In genomic region chr7:24943096-24943948, GRCh38 we compare ENCODE assay signal across 15 cellular contexts. TPM values are rescaled to one million over a fixed set of nuclear protein-coding genes. Genes with fewer than 3 reads are reported as not detected.
A peak's percentile ranks its signal among the peaks of the same experiment; 100 is the strongest.
DNase-seq lines count a peak whose midpoint lies in the region; ATAC-seq and TF ChIP-seq lines count a peak whose summit lies in the region.
"Had no signal": no experiment of that assay in that cellular context is flagged by ENCODE, and none has a peak within 500 bp of the region (broad histone marks: within the 10 kb centered on the region; RNA-seq: fewer than 3 reads in every experiment).

No MANE protein-coding gene starts in this region.

- TF ChIP-seq CTCF in foreskin fibroblast (IDR thresholded peaks at IDR 0.05; ENCODE audit: low read depth, low read length) = no peak
- no peak for TF ChIP-seq CTCF in esophagus squamous epithelium (IDR thresholded peaks at IDR 0.05)

- peaks cover 36% of the 10 kb centered on the region for H3K4me1 Mint-ChIP-seq in activated CD4-positive, alpha-beta T cell treated with anti-CD3 and anti-CD28 coated beads for 36 hours
- peaks cover 63% of the 10 kb centered on the region for H3K4me1 Mint-ChIP-seq in T-helper 2 cell treated with Interferon-gamma antibody and Interleukin-4, amounts not matched to agents 5 μg/mL and 100 μg/mL, for 36 hours (ENCODE audit: low read depth)

- intact Hi-C loops in activated CD4-positive, alpha-beta T cell treated with anti-CD3 and anti-CD28 coated beads for 36 hours (cut with DNase I, micrococcal nuclease) = no loop called here
- intact Hi-C loops in esophagus squamous epithelium (cut with DNase I) = no loop called here

- H3K36me3 Mint-ChIP-seq in activated CD4-positive, alpha-beta T cell treated with anti-CD3 and anti-CD28 coated beads for 36 hours (ENCODE audit: low read depth) = peaks cover 2% of the 10 kb centered on the region
- peaks cover 31% of the 10 kb centered on the region for H3K36me3 Mint-ChIP-seq in T-helper 2 cell treated with Interferon-gamma antibody and Interleukin-4, amounts not matched to agents 5 μg/mL and 100 μg/mL, for 36 hours (ENCODE audit: low read depth)

- DNase-seq in activated CD4-positive, alpha-beta T cell treated with anti-CD3 and anti-CD28 coated beads for 36 hours = no peak
- no peak for DNase-seq in activated CD4-positive, alpha-beta T cell treated with anti-CD3 and anti-CD28 coated beads for 4 hours
- DNase-seq in T-helper 2 cell treated with Interferon-gamma antibody and Interleukin-4, amounts not matched to agents 5 μg/mL and 100 μg/mL, for 36 hours (ENCODE audit: low spot score) = no peak
- peak; percentile 54 to 64 for DNase-seq in foreskin fibroblast
- DNase-seq in esophagus squamous epithelium (lab: John Stamatoyannopoulos, UW) = no peak
- no peak for DNase-seq in stimulated activated naive CD4-positive, alpha-beta T cell (lab: John Stamatoyannopoulos, UW)
- DNase-seq: 8988T; CD4-positive, CD25-positive, alpha-beta regulatory T cell; DMS53; H7 had no signal

- no peaks in the 10 kb centered on the region for H3K4me1 ChIP-seq in esophagus squamous epithelium

- TF ChIP-seq POLR2A in esophagus squamous epithelium (IDR thresholded peaks at IDR 0.05) = no peak

- H3K27ac ChIP-seq in KOPT-K1 (ENCODE audit: low read depth, low read length, poor library complexity, severe bottlenecking) = peak overlapping the region; percentile 51
- H3K27ac ChIP-seq in esophagus squamous epithelium = no peak overlapping the region
- H3K27ac ChIP-seq: BLaER1 treated with 17β-estradiol and CSF1 and Interleukin-3, amounts not matched to agents 10 nM and 100 nM had no signal

- no peak overlapping the region for H3K4me3 Mint-ChIP-seq in activated CD4-positive, alpha-beta T cell treated with anti-CD3 and anti-CD28 coated beads for 36 hours
- H3K4me3 Mint-ChIP-seq in T-helper 2 cell treated with Interferon-gamma antibody and Interleukin-4, amounts not matched to agents 5 μg/mL and 100 μg/mL, for 36 hours = peak overlapping the region; percentile 47
- H3K4me3 Mint-ChIP-seq: CD4-positive, CD25-positive, alpha-beta regulatory T cell; GM23338 had no signal

- 86 to 88% methylated on average over 5 of the region's 5 CpGs for WGBS in esophagus squamous epithelium, 2 donors

- no peaks in the 10 kb centered on the region for H3K9me3 Mint-ChIP-seq in activated CD4-positive, alpha-beta T cell treated with anti-CD3 and anti-CD28 coated beads for 36 hours (ENCODE audit: low read depth)
- H3K9me3 Mint-ChIP-seq in T-helper 2 cell treated with Interferon-gamma antibody and Interleukin-4, amounts not matched to agents 5 μg/mL and 100 μg/mL, for 36 hours = no peaks in the 10 kb centered on the region
- H3K9me3 Mint-ChIP-seq: CD4-positive, CD25-positive, alpha-beta regulatory T cell; GM23338 had no signal

- ATAC-seq in activated CD4-positive, alpha-beta T cell treated with anti-CD3 and anti-CD28 coated beads for 36 hours = peak; percentile 16
- ATAC-seq in GM18498 (IDR thresholded peaks at IDR 0.05; ENCODE audit: unreplicated experiment) = no peak
- ATAC-seq: GM12878, GM23338 had no signal

- H3K27me3 ChIP-seq in esophagus squamous epithelium = no peaks in the 10 kb centered on the region
- H3K27me3 ChIP-seq: BLaER1 treated with 17β-estradiol and CSF1 and Interleukin-3, amounts not matched to agents 10 nM and 100 nM had no signal

- POLR2A ChIA-PET in activated CD4-positive, alpha-beta T cell treated with anti-CD3 and anti-CD28 coated beads for 36 hours (lab: Charles Lee) = interaction anchor here (0.6 kb wide), 1 partner anchor 36 kb away, joined by 3 read pairs; no protein-coding TSS in a partner anchor

- no peaks in the 10 kb centered on the region for H3K27me3 Mint-ChIP-seq in activated CD4-positive, alpha-beta T cell treated with anti-CD3 and anti-CD28 coated beads for 36 hours
- H3K27me3 Mint-ChIP-seq in T-helper 2 cell treated with Interferon-gamma antibody and Interleukin-4, amounts not matched to agents 5 μg/mL and 100 μg/mL, for 36 hours (ENCODE audit: low read depth) = no peaks in the 10 kb centered on the region
- H3K27me3 Mint-ChIP-seq: CD4-positive, CD25-positive, alpha-beta regulatory T cell had no signal

- no peaks in the 10 kb centered on the region for H3K36me3 ChIP-seq in KOPT-K1 (ENCODE audit: insufficient read depth, low read length)
- no peaks in the 10 kb centered on the region for H3K36me3 ChIP-seq in esophagus squamous epithelium

- CTCF ChIA-PET in activated CD4-positive, alpha-beta T cell treated with anti-CD3 and anti-CD28 coated beads for 36 hours (lab: Charles Lee) = no interaction called here

- H3K27ac Mint-ChIP-seq in activated CD4-positive, alpha-beta T cell treated with anti-CD3 and anti-CD28 coated beads for 36 hours = no peak overlapping the region
- H3K27ac Mint-ChIP-seq in T-helper 2 cell treated with Interferon-gamma antibody and Interleukin-4, amounts not matched to agents 5 μg/mL and 100 μg/mL, for 36 hours = peak overlapping the region; percentile 72
- H3K27ac Mint-ChIP-seq: CD4-positive, CD25-positive, alpha-beta regulatory T cell; GM23338 had no signal

- H3K4me3 ChIP-seq in foreskin fibroblast (ENCODE audit: low read depth in 1 of 2, low read length in 2 of 2) (no peak overlapping the region), esophagus squamous epithelium (no peak overlapping the region)
- H3K4me3 ChIP-seq: BLaER1 treated with 17β-estradiol and CSF1 and Interleukin-3, amounts not matched to agents 10 nM and 100 nM; GM12878; GM23338 had no signal

- no peaks in the 10 kb centered on the region for H3K9me3 ChIP-seq in KOPT-K1 (ENCODE audit: insufficient read depth, low read length, poor library complexity, severe bottlenecking)
- no peaks in the 10 kb centered on the region for H3K9me3 ChIP-seq in esophagus squamous epithelium

RNA-seq across cellular contexts. Expression of gene OSBPL3, which starts 36.7 kb away (rescaled TPM):
- 10 to 100 TPM; 34.7 to 38.2 TPM for total RNA-seq in activated CD4-positive, alpha-beta T cell treated with anti-CD3 and anti-CD28 coated beads for 36 hours
- total RNA-seq in esophagus squamous epithelium = 10 to 100 TPM in 3 of 4 donors, 1 to 10 TPM in 1; 8.9 to 22.6 (median 13.7) TPM

Comparison
In these comparisons a context has a peak if more than half of its experiments do, and no peak if none do; other contexts are left out.
1. DNase-seq: peak in foreskin fibroblast (2 of 2); none in activated CD4-positive, alpha-beta T cell treated with anti-CD3 and anti-CD28 coated beads for 36 hours (single experiment), activated CD4-positive, alpha-beta T cell treated with anti-CD3 and anti-CD28 coated beads for 4 hours (0 of 2), T-helper 2 cell treated with Interferon-gamma antibody and Interleukin-4, amounts not matched to agents 5 μg/mL and 100 μg/mL, for 36 hours (single experiment), esophagus squamous epithelium (single experiment) and stimulated activated naive CD4-positive, alpha-beta T cell (0 of 6).